Comparison of ENCODE assay signal across 21 cellular contexts in genomic region chr2:69195706-69196105, GRCh38.
"Had no signal": no experiment of that assay in that cellular context is flagged by ENCODE, and none has a peak within 500 bp of the region (broad histone marks: within the 10 kb centered on the region; RNA-seq: fewer than 3 reads in every experiment).

No MANE protein-coding gene starts in this region.

- H3K27ac Mint-ChIP-seq: activated naive CD4-positive, alpha-beta T cell treated with anti-CD3 and anti-CD28 coated beads for 36 hours; activated naive CD8-positive, alpha-beta T cell treated with anti-CD3 and anti-CD28 coated beads, Interleukin-2, amount 50 U/mL, for 24 hours; activated T-helper 2 cell treated with anti-CD3 and anti-CD28 coated beads, Interferon-gamma antibody, Interleukin-2, Interleukin-4, amounts not matched to agents 10 μg/mL and 5 μg/mL and 100 μg/mL, durations not matched to agents 14 hours and 24 hours and 36 hours; immature natural killer cell; naive B cell; T-cell had no signal

- H3K4me1 Mint-ChIP-seq: activated naive CD8-positive, alpha-beta T cell treated with anti-CD3 and anti-CD28 coated beads, Interleukin-2, amount 50 U/mL, for 24 hours; immature natural killer cell; naive B cell; T-cell had no signal

- ATAC-seq: activated naive CD8-positive, alpha-beta T cell treated with anti-CD3 and anti-CD28 coated beads, Interleukin-2, amount 50 U/mL, for 24 hours; esophagus mucosa; left cardiac atrium; lower lobe of right lung; T-cell; upper lobe of right lung had no signal

- H3K36me3 ChIP-seq: upper lobe of right lung had no signal

- H3K9me3 Mint-ChIP-seq: activated naive CD4-positive, alpha-beta T cell treated with anti-CD3 and anti-CD28 coated beads for 36 hours; activated naive CD8-positive, alpha-beta T cell treated with anti-CD3 and anti-CD28 coated beads, Interleukin-2, amount 50 U/mL, for 24 hours; activated T-helper 2 cell treated with anti-CD3 and anti-CD28 coated beads, Interferon-gamma antibody, Interleukin-2, Interleukin-4, amounts not matched to agents 10 μg/mL and 5 μg/mL and 100 μg/mL, durations not matched to agents 14 hours and 24 hours and 36 hours; immature natural killer cell; naive B cell; T-cell had no signal

- H3K27ac ChIP-seq: cardiac muscle cell, foreskin keratinocyte, lower lobe of right lung, SK-N-MC, upper lobe of right lung had no signal

- H3K36me3 Mint-ChIP-seq: immature natural killer cell, naive B cell, T-cell had no signal

- DNase-seq: activated CD4-positive, CD25-positive, alpha-beta regulatory T cell treated with anti-CD3 and anti-CD28 coated beads, Interleukin-2, amount 50 U/mL, for 72 hours; activated naive CD4-positive, alpha-beta T cell treated with anti-CD3 and anti-CD28 coated beads for 36 hours; activated naive CD8-positive, alpha-beta T cell treated with anti-CD3 and anti-CD28 coated beads, Interleukin-2, amount 50 U/mL, for 24 hours; activated T-cell treated with anti-CD3 and anti-CD28 coated beads for 4 hours; immature natural killer cell; left cardiac atrium; lower lobe of right lung; midbrain; naive B cell; small intestine; stimulated activated CD4-positive, alpha-beta T cell treated with anti-CD3 and anti-CD28 coated beads, Interleukin-4, amount 100 ng/mL, for 4 hours; stimulated activated CD8-positive, alpha-beta memory T cell treated with anti-CD3 and anti-CD28 coated beads, Interleukin-4, amount 100 ng/mL, for 48 hours; stimulated activated naive CD4-positive, alpha-beta T cell treated with Interleukin-2 at 50 U/mL for 16 hours; substantia nigra; T-cell; upper lobe of right lung had no signal

- H3K9me3 ChIP-seq: lower lobe of right lung, upper lobe of right lung had no signal

- H3K27me3 ChIP-seq: cardiac muscle cell, foreskin keratinocyte, upper lobe of right lung had no signal

- H3K4me1 ChIP-seq: foreskin keratinocyte, upper lobe of right lung had no signal

- H3K4me3 Mint-ChIP-seq: activated naive CD4-positive, alpha-beta T cell treated with anti-CD3 and anti-CD28 coated beads for 36 hours; activated naive CD8-positive, alpha-beta T cell treated with anti-CD3 and anti-CD28 coated beads, Interleukin-2, amount 50 U/mL, for 24 hours; immature natural killer cell; naive B cell; T-cell had no signal

- H3K4me3 ChIP-seq: cardiac muscle cell, lower lobe of right lung, SK-N-MC, upper lobe of right lung had no signal
